Comparison of ENCODE assay signal across 1 cellular context in genomic region chr11:3225159-3225758, GRCh38.
TF ChIP-seq lines count a peak whose summit lies in the region.

No MANE protein-coding gene starts in this region.

TF ChIP-seq in GM23338, 12 proteins besides CTCF, POLR2A, EP300 and RAD21 (continued from another document):
- TF ChIP-seq ZNF462 (CRISPR knock-in tag; IDR thresholded peaks at IDR 0.05) (no peak), ZNF331 (CRISPR knock-in tag; IDR thresholded peaks at IDR 0.05; ENCODE audit: low read depth) (no peak), STAT1 (IDR thresholded peaks at IDR 0.05; ENCODE audit: unreplicated experiment) (no peak), ETS1 (IDR thresholded peaks at IDR 0.05) (no peak), REST (IDR thresholded peaks at IDR 0.05; ENCODE audit: unreplicated experiment) (no peak), EZH2 (IDR thresholded peaks at IDR 0.05; ENCODE audit: low read depth, unreplicated experiment) (no peak)
